Comparison of ENCODE assay signal across 18 cellular contexts in the genomic region with DNA sequence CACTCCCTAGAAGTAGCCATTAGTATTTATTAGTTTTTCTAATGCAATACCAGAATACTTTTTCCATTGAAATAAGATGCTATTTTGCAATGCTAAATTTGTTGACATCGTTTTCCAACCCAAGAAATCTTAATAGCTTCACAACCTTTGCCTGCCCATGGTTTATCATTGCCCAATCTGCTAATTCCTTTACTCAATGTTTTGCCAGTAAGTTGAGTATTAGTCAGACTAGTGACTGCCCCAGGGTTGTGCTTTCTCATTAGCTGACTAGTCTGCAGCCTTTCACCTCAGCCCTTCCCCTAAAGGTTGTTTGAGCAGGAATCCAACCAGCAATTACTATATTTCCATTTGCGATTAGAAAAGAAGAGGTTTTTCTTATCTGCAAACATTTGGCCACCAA.
DNase-seq lines count a peak whose midpoint lies in the region; ATAC-seq and TF ChIP-seq lines count a peak whose summit lies in the region.
"Had no signal": no experiment of that assay in that cellular context is flagged by ENCODE, and none has a peak within 500 bp of the region (broad histone marks: within the 10 kb centered on the region; RNA-seq: fewer than 3 reads in every experiment).

No MANE protein-coding gene starts in this region.

- intact Hi-C loops in cardiac septum (cut with DNase I): no loop called here

- TF ChIP-seq POLR2A in erythroblast (IDR thresholded peaks at IDR 0.05; ENCODE audit: low read length): no peak

- no peaks in the 10 kb centered on the region for H3K36me3 Mint-ChIP-seq in activated naive CD4-positive, alpha-beta T cell treated with anti-CD3 and anti-CD28 coated beads, Interleukin-2, amount 10 ng/mL, durations not matched to agents 7 days and 5 days
- H3K36me3 Mint-ChIP-seq: activated naive CD8-positive, alpha-beta T cell treated with anti-CD3 and anti-CD28 coated beads for 36 hours had no signal

- peaks cover 13% of the 10 kb centered on the region for H3K27me3 Mint-ChIP-seq in activated naive CD4-positive, alpha-beta T cell treated with anti-CD3 and anti-CD28 coated beads, Interleukin-2, amount 10 ng/mL, durations not matched to agents 7 days and 5 days
- H3K27me3 Mint-ChIP-seq: activated B cell treated with CpG ODN at 0.5 μM for 24 hours; activated naive CD8-positive, alpha-beta T cell treated with anti-CD3 and anti-CD28 coated beads for 36 hours had no signal

- H3K4me1 Mint-ChIP-seq in activated naive CD4-positive, alpha-beta T cell treated with anti-CD3 and anti-CD28 coated beads, Interleukin-2, amount 10 ng/mL, durations not matched to agents 7 days and 5 days: no peaks in the 10 kb centered on the region
- H3K4me1 Mint-ChIP-seq: activated B cell treated with CpG ODN at 0.5 μM for 24 hours had no signal

- no peak overlapping the region for H3K4me3 ChIP-seq in RWPE2 (ENCODE audit: severe bottlenecking)
- H3K4me3 ChIP-seq: esophagus muscularis mucosa, stomach had no signal

- CTCF ChIA-PET in activated naive CD4-positive, alpha-beta T cell treated with anti-CD3 and anti-CD28 coated beads, Interleukin-2, amount 10 ng/mL, durations not matched to agents 7 days and 5 days (lab: Charles Lee): no interaction called here

- H3K9me3 ChIP-seq in RWPE2 (ENCODE audit: severe bottlenecking): no peaks in the 10 kb centered on the region
- H3K9me3 ChIP-seq: esophagus muscularis mucosa, neutrophil, stomach had no signal

- H3K27ac ChIP-seq in RWPE2 (ENCODE audit: poor library complexity, severe bottlenecking): peak overlapping the region; percentile 3
- H3K27ac ChIP-seq: esophagus muscularis mucosa, HL-60, neutrophil, stomach had no signal

- peaks cover 20% of the 10 kb centered on the region for H3K4me1 ChIP-seq in RWPE2 (ENCODE audit: insufficient read depth, poor library complexity, severe bottlenecking)

- H3K27ac Mint-ChIP-seq in activated naive CD4-positive, alpha-beta T cell treated with anti-CD3 and anti-CD28 coated beads, Interleukin-2, amount 10 ng/mL, durations not matched to agents 7 days and 5 days: no peak overlapping the region
- H3K27ac Mint-ChIP-seq: activated B cell treated with CpG ODN at 0.5 μM for 24 hours; activated naive CD8-positive, alpha-beta T cell treated with anti-CD3 and anti-CD28 coated beads for 36 hours had no signal

- ATAC-seq in RWPE2 (ENCODE audit: low read depth): peak; percentile 96

- H3K27me3 ChIP-seq in RWPE2 (ENCODE audit: insufficient read depth, poor library complexity, severe bottlenecking): no peaks in the 10 kb centered on the region
- H3K27me3 ChIP-seq: esophagus muscularis mucosa, neutrophil, stomach had no signal

- no peaks in the 10 kb centered on the region for H3K9me3 Mint-ChIP-seq in activated naive CD4-positive, alpha-beta T cell treated with anti-CD3 and anti-CD28 coated beads, Interleukin-2, amount 10 ng/mL, durations not matched to agents 7 days and 5 days
- H3K9me3 Mint-ChIP-seq: activated B cell treated with CpG ODN at 0.5 μM for 24 hours; activated naive CD8-positive, alpha-beta T cell treated with anti-CD3 and anti-CD28 coated beads for 36 hours had no signal

- H3K36me3 ChIP-seq in RWPE2 (ENCODE audit: low read depth): no peaks in the 10 kb centered on the region
- H3K36me3 ChIP-seq: esophagus muscularis mucosa, neutrophil, stomach had no signal

- DNase-seq in SIG-M5 treated with dmso at 0.1 percent for 504 hours (lab: John Stamatoyannopoulos, UW; ENCODE audit: unreplicated experiment) (peak; percentile 43), SIG-M5 (lab: John Stamatoyannopoulos, UW) (no peak), RWPE2 (ENCODE audit: low spot score) (no peak), fibroblast of the conjunctiva (ENCODE audit: low read depth) (peak; percentile 67), cardiac septum (ENCODE audit: low spot score) (no peak), SW 1271 (lab: John Stamatoyannopoulos, UW) (no peak), erythroblast (lab: John Stamatoyannopoulos, UW) (no peak)
- DNase-seq in activated naive CD4-positive, alpha-beta T cell treated with anti-CD3 and anti-CD28 coated beads, Interleukin-2, amount 10 ng/mL, durations not matched to agents 7 days and 5 days: no peak
- DNase-seq: 8988T; activated B cell treated with CpG ODN at 0.5 μM for 24 hours; activated CD8-positive, alpha-beta memory T cell treated with anti-CD3 and anti-CD28 coated beads, Interleukin-2, amount 50 U/mL, for 48 hours; activated naive CD8-positive, alpha-beta T cell treated with anti-CD3 and anti-CD28 coated beads for 36 hours; H7; NCI-H2107; stomach had no signal

- TF ChIP-seq CTCF in RWPE2 (IDR thresholded peaks at IDR 0.05; ENCODE audit: poor library complexity, severe bottlenecking): no peak

- no peak overlapping the region for H3K4me3 Mint-ChIP-seq in activated naive CD4-positive, alpha-beta T cell treated with anti-CD3 and anti-CD28 coated beads, Interleukin-2, amount 10 ng/mL, durations not matched to agents 7 days and 5 days
- H3K4me3 Mint-ChIP-seq: activated B cell treated with CpG ODN at 0.5 μM for 24 hours; activated naive CD8-positive, alpha-beta T cell treated with anti-CD3 and anti-CD28 coated beads for 36 hours had no signal

Comparison
In these comparisons a context has a peak if more than half of its experiments do, and no peak if none do; other contexts are left out.
1. DNase-seq: peak in SIG-M5 treated with dmso at 0.1 percent for 504 hours (single experiment) and fibroblast of the conjunctiva (single experiment); none in SIG-M5 (single experiment), RWPE2 (single experiment), cardiac septum (single experiment), activated naive CD4-positive, alpha-beta T cell treated with anti-CD3 and anti-CD28 coated beads, Interleukin-2, amount 10 ng/mL, durations not matched to agents 7 days and 5 days (single experiment), SW 1271 (0 of 2) and erythroblast (0 of 2).